1 cellular context compared by ENCODE assay signal in the genomic region with DNA sequence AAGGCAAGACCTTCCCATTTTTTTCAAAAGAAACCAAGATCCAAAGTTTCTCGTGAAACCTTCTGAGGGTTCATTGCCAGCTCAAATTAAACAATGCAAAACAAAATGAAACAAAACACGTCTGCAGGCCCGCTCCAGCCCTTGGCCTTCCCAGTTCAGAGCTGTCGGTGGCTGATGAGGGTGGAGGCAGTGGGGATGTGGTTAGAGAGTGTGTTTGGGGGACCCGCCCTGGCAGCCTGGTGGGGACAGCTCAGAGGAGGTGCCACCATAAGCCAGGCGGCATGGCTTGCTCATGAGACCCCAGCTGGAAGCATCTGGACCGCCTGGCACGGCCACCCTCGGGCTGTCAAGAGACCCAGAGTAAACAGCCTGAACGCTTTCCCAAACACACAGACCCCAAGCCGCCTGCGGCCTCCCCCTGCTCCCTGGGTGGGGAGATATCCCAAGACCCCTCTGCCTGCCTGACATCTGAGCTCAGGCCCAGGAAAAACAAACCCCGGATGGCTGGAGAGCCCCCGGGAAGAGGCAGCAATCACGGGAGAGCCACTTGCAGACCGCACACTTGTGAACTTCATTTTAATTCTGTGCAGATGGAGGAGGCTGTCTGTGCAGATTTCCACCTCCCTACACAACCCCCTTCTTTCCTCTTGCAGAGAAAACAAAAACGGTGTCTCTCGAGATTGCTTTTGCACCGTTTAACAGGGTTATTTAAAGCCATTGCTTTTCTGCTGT.
TF ChIP-seq lines count a peak whose summit lies in the region.

No MANE protein-coding gene starts in this region.

TF ChIP-seq in GM23338, 12 proteins besides CTCF, POLR2A, EP300 and RAD21 (continued from another document):
- no peak for TF ChIP-seq ZNF462 (CRISPR knock-in tag; IDR thresholded peaks at IDR 0.05)
- no peak for TF ChIP-seq NANOG (IDR thresholded peaks at IDR 0.05; ENCODE audit: borderline replicate concordance)
- no peak for TF ChIP-seq EZH2 (IDR thresholded peaks at IDR 0.05; ENCODE audit: low read depth, unreplicated experiment)
- no peak for TF ChIP-seq CREB1 (CRISPR knock-in tag; IDR thresholded peaks at IDR 0.05; ENCODE audit: low read depth)
- no peak for TF ChIP-seq ETS1 (IDR thresholded peaks at IDR 0.05)
- no peak for TF ChIP-seq REST (IDR thresholded peaks at IDR 0.05; ENCODE audit: unreplicated experiment)
- TF ChIP-seq STAT1 (IDR thresholded peaks at IDR 0.05; ENCODE audit: unreplicated experiment) = no peak
